Comparison of ENCODE assay signal across 35 cellular contexts in genomic region chr2:117406443-117406842, GRCh38.
"Had no signal": no experiment of that assay in that cellular context is flagged by ENCODE, and none has a peak within 500 bp of the region (broad histone marks: within the 10 kb centered on the region; RNA-seq: fewer than 3 reads in every experiment).

No MANE protein-coding gene starts in this region.

- H3K36me3 ChIP-seq: MG63 had no signal

- H3K9me3 ChIP-seq: MG63 had no signal

- H3K27ac ChIP-seq: KMS-11 had no signal

- H3K27me3 ChIP-seq: MG63 had no signal

- H3K4me3 ChIP-seq: MG63 had no signal

- DNase-seq: Karpas-422, Kasumi-1, MG63, MM.1S, MV-4-11, NCI-H1048, NCI-H1092, NCI-H1092 treated with DMSO at 0.1 percent for 48 hours, NCI-H1105, NCI-H1105 treated with DMSO at 0.1 percent for 48 hours, NCI-H1417, NCI-H1417 treated with DMSO at 0.1 percent for 48 hours, NCI-H1436, NCI-H1436 treated with DMSO at 0.1 percent for 48 hours, NCI-H146, NCI-H1694, NCI-H1694 treated with DMSO at 0.1 percent for 48 hours, NCI-H187, NCI-H187 treated with DMSO at 0.1 percent for 48 hours, NCI-H1930, NCI-H2029, NCI-H2029 treated with DMSO at 0.1 percent for 48 hours, NCI-H2081, NCI-H2081 treated with DMSO at 0.1 percent for 48 hours, NCI-H2107, NCI-H2171, NCI-H2171 treated with DMSO at 0.1 percent for 48 hours, NCI-H2227 treated with DMSO at 0.1 percent for 48 hours, NCI-H226, NCI-H345, NCI-H446, NCI-H446 treated with DMSO at 0.1 percent for 48 hours, NCI-H510A, NCI-H510A treated with DMSO at 0.1 percent for 48 hours had no signal
